Comparison of ENCODE assay signal across 8 cellular contexts in the genomic region with DNA sequence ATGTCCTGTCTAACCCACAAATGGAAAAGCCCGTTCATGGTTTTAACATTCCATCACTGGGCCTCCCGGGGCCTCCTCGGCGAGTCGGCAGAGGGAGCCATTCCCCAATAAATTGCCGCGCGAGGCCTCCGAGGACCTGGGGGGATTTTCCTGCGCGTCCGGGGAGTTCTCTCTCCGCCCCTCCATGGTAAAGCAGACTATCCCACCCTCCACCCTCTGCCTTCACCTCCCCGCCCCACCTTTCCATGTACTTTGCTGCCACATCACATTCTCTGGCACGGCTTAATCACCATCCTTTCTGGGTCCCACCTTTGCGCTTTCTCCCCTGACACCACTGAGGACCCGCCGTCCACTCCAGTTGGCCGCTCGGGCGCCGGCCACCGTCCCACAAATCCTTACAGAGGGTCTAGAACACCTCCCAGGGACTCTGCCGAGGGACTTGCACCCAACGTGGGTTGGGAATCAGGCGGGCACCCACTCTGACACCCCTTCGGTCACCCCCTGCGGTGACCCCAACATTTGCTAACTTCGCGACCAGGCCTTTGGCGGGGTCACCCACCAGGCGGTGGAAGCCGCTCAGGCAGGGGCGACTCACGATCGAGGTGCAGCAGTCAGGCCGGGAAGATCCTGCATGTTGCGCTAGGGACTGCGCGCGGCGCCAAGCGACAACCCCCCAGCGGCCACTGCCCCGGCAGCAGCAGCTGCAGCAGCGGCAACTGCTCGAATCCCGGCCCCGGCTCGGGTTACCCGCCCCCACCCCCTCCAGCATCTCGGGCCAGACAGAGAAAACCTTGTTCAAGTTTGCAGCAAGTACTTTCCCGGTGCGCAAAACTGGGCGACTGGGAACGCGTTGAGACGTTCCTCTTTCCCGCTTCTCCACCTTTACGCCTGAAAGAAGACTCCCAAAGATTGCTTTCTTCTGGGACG. TPM values are rescaled to one million over a fixed set of nuclear protein-coding genes. Genes with fewer than 3 reads are reported as not detected.
DNase-seq lines count a peak whose midpoint lies in the region; ATAC-seq and TF ChIP-seq lines count a peak whose summit lies in the region.

MEGF10 (plus strand) TSS at position 778 of the 927 bp plus-strand sequence. CDS start 40,513 bp downstream, outside the sequence.

- POLR2A ChIA-PET in activated CD4-positive, alpha-beta memory T cell treated with anti-CD3 and anti-CD28 coated beads for 36 hours (lab: Charles Lee): no interaction called here
- POLR2A ChIA-PET in activated CD4-positive, alpha-beta memory T cell treated with anti-CD3 and anti-CD28 coated beads, Interleukin-2, amount 10 ng/mL, durations not matched to agents 7 days and 5 days (lab: Charles Lee): no interaction called here

- TF ChIP-seq CTCF in LNCAP (IDR thresholded peaks at IDR 0.05) (peak; percentile 79), gastrocnemius medialis (IDR thresholded peaks at IDR 0.05 in 4 of 5, conservative IDR thresholded peaks at IDR 0.05 in 1 of 5) (peak; percentile 60 to 72 (median 67)), gastroesophageal sphincter (IDR thresholded peaks at IDR 0.05) (peak in 2 of 4 experiments; percentile 31 to 64)

- H3K9me3 ChIP-seq in gastrocnemius medialis (no peaks in the 10 kb centered on the region), gastroesophageal sphincter (peaks cover 0 to 8% (median 0%) of the 10 kb centered on the region in 3 donors)

- DNase-seq in activated CD4-positive, alpha-beta memory T cell treated with anti-CD3 and anti-CD28 coated beads for 36 hours: peak; percentile 31
- no peak for DNase-seq in activated CD4-positive, alpha-beta memory T cell treated with anti-CD3 and anti-CD28 coated beads, Interleukin-2, amount 10 ng/mL, durations not matched to agents 7 days and 5 days
- DNase-seq in hippocampal formation (lab: John Stamatoyannopoulos, UW): peak; percentile 75 to 77
- peak; percentile 17 to 33 for DNase-seq in gastrocnemius medialis
- DNase-seq in NCI-H2029 treated with DMSO at 0.1 percent for 48 hours (lab: John Stamatoyannopoulos, UW): no peak

- CTCF ChIA-PET in activated CD4-positive, alpha-beta memory T cell treated with anti-CD3 and anti-CD28 coated beads for 36 hours (lab: Charles Lee): interaction anchor here (1.5 kb wide), 1 partner anchor 202 kb away, joined by 3 read pairs; no protein-coding TSS in a partner anchor
- CTCF ChIA-PET in activated CD4-positive, alpha-beta memory T cell treated with anti-CD3 and anti-CD28 coated beads, Interleukin-2, amount 10 ng/mL, durations not matched to agents 7 days and 5 days (lab: Charles Lee): no interaction called here

- no peak within 1 kb of the TSS for H3K4me3 Mint-ChIP-seq in activated CD4-positive, alpha-beta memory T cell treated with anti-CD3 and anti-CD28 coated beads for 36 hours
- no peak within 1 kb of the TSS for H3K4me3 Mint-ChIP-seq in activated CD4-positive, alpha-beta memory T cell treated with anti-CD3 and anti-CD28 coated beads, Interleukin-2, amount 10 ng/mL, durations not matched to agents 7 days and 5 days

- in situ Hi-C loops in gastrocnemius medialis (cut with MboI; ENCODE audit: low sequenced_read_pairs in 4 of 4): loop anchor here (5.0 to 10.0 kb wide), 4 partner anchors 127 to 205 kb away; no protein-coding TSS in a partner anchor

- H3K36me3 Mint-ChIP-seq in activated CD4-positive, alpha-beta memory T cell treated with anti-CD3 and anti-CD28 coated beads for 36 hours: no peaks in the 10 kb centered on the region
- no peaks in the 10 kb centered on the region for H3K36me3 Mint-ChIP-seq in activated CD4-positive, alpha-beta memory T cell treated with anti-CD3 and anti-CD28 coated beads, Interleukin-2, amount 10 ng/mL, durations not matched to agents 7 days and 5 days (ENCODE audit: low read depth)

- no peak for TF ChIP-seq POLR2A in gastrocnemius medialis (IDR thresholded peaks at IDR 0.05)
- TF ChIP-seq POLR2A in gastroesophageal sphincter (IDR thresholded peaks at IDR 0.05): no peak

- H3K9me3 Mint-ChIP-seq in activated CD4-positive, alpha-beta memory T cell treated with anti-CD3 and anti-CD28 coated beads for 36 hours: peaks cover 3% of the 10 kb centered on the region
- H3K9me3 Mint-ChIP-seq in activated CD4-positive, alpha-beta memory T cell treated with anti-CD3 and anti-CD28 coated beads, Interleukin-2, amount 10 ng/mL, durations not matched to agents 7 days and 5 days: no peaks in the 10 kb centered on the region

- TF ChIP-seq EP300 in gastroesophageal sphincter (IDR thresholded peaks at IDR 0.05): no peak

- no peak within 1 kb of the TSS for H3K27ac Mint-ChIP-seq in activated CD4-positive, alpha-beta memory T cell treated with anti-CD3 and anti-CD28 coated beads for 36 hours
- no peak within 1 kb of the TSS for H3K27ac Mint-ChIP-seq in activated CD4-positive, alpha-beta memory T cell treated with anti-CD3 and anti-CD28 coated beads, Interleukin-2, amount 10 ng/mL, durations not matched to agents 7 days and 5 days

- peaks cover 9% of the 10 kb centered on the region for H3K4me1 Mint-ChIP-seq in activated CD4-positive, alpha-beta memory T cell treated with anti-CD3 and anti-CD28 coated beads for 36 hours (ENCODE audit: low read depth)
- no peaks in the 10 kb centered on the region for H3K4me1 Mint-ChIP-seq in activated CD4-positive, alpha-beta memory T cell treated with anti-CD3 and anti-CD28 coated beads, Interleukin-2, amount 10 ng/mL, durations not matched to agents 7 days and 5 days

- WGBS in gastroesophageal sphincter (ENCODE audit: low coverage in 1 of 2), 2 donors: 0% methylated on average over 3 to 18 of the region's 61 CpGs

- H3K27ac ChIP-seq in angular gyrus (ENCODE audit: low read depth, low read length): peak within 1 kb of the TSS; percentile 96
- peak within 1 kb of the TSS; percentile 58 to 81 (median 74) for H3K27ac ChIP-seq in gastrocnemius medialis
- peak within 1 kb of the TSS in 1 of 4 donors; percentile 57 for H3K27ac ChIP-seq in gastroesophageal sphincter

- intact Hi-C loops in activated CD4-positive, alpha-beta memory T cell treated with anti-CD3 and anti-CD28 coated beads for 36 hours (cut with micrococcal nuclease): loop anchor here (1.0 kb wide), 1 partner anchor 203 kb away; no protein-coding TSS in a partner anchor
- intact Hi-C loops in gastrocnemius medialis (cut with DNase I; ENCODE audit: low total_unique reads): loop anchor here (1.0 to 5.0 kb wide), 5 partner anchors 24 to 203 kb away; no protein-coding TSS in a partner anchor

- H3K4me3 ChIP-seq in gastrocnemius medialis: peak within 1 kb of the TSS; percentile 55 to 83 (median 64)
- peak within 1 kb of the TSS in 1 of 2 donors; percentile 45 for H3K4me3 ChIP-seq in gastroesophageal sphincter

- H3K27me3 Mint-ChIP-seq in activated CD4-positive, alpha-beta memory T cell treated with anti-CD3 and anti-CD28 coated beads for 36 hours: peaks cover 42% of the 10 kb centered on the region
- peaks cover 64% of the 10 kb centered on the region for H3K27me3 Mint-ChIP-seq in activated CD4-positive, alpha-beta memory T cell treated with anti-CD3 and anti-CD28 coated beads, Interleukin-2, amount 10 ng/mL, durations not matched to agents 7 days and 5 days

- H3K36me3 ChIP-seq in gastrocnemius medialis (no peaks in the 10 kb centered on the region), gastroesophageal sphincter (no peaks in the 10 kb centered on the region)

- H3K27me3 ChIP-seq in gastrocnemius medialis (no peaks in the 10 kb centered on the region), gastroesophageal sphincter (peaks cover 31% of the 10 kb centered on the region)

- H3K4me1 ChIP-seq in gastrocnemius medialis (peaks cover 0 to 10% of the 10 kb centered on the region in 2 donors), gastroesophageal sphincter (peaks cover 0 to 14% (median 4%) of the 10 kb centered on the region in 3 donors)

- peak; percentile 76 to 78 for ATAC-seq in gastrocnemius medialis
- ATAC-seq in gastroesophageal sphincter: no peak

RNA-seq across cellular contexts. Expression of gene MEGF10, which starts in this region (rescaled TPM):
- not detected for total RNA-seq in activated CD4-positive, alpha-beta memory T cell treated with anti-CD3 and anti-CD28 coated beads for 36 hours
- total RNA-seq in activated CD4-positive, alpha-beta memory T cell treated with anti-CD3 and anti-CD28 coated beads, Interleukin-2, amount 10 ng/mL, durations not matched to agents 7 days and 5 days: not detected
- total RNA-seq in gastrocnemius medialis (10 to 100 TPM in 2 of 4 donors, 1 to 10 TPM in 2; 6.7 to 25.4 (median 15.7) TPM), gastroesophageal sphincter (1 to 10 TPM in 2 of 4 donors, under 1 TPM in 2; 0.27 to 5.4 (median 0.97) TPM)

Comparison
In these comparisons a context has a peak if more than half of its experiments do, and no peak if none do; other contexts are left out.
1. Peak in DNase-seq in activated CD4-positive, alpha-beta memory T cell treated with anti-CD3 and anti-CD28 coated beads for 36 hours; RNA of the gene not detected or under 1 TPM.
2. DNase-seq: peak in hippocampal formation (2 of 2) and gastrocnemius medialis (2 of 2); none in activated CD4-positive, alpha-beta memory T cell treated with anti-CD3 and anti-CD28 coated beads, Interleukin-2, amount 10 ng/mL, durations not matched to agents 7 days and 5 days (single experiment) and NCI-H2029 treated with DMSO at 0.1 percent for 48 hours (single experiment).